In the genomic region with DNA sequence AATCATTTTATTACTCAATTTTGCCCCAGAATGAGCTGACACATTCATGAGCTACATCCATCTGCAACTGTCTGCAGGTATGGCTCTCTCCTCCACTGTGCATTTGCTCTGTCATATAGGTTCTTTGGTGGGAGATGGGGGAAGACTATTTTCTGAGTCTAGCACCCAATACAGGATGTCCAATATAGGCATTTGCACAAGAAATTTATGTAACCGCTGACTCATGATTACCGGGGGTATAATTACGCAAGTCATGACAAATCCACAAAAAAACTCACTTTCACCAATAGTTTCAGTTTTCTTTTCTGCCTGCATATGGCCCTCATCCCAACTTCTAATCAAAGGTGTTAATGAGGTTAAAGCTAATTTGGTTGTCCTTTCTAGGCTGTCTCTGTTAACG, we compare ENCODE assay signal across 13 cellular contexts. TPM values are rescaled to one million over a fixed set of nuclear protein-coding genes. Genes with fewer than 3 reads are reported as not detected.
A peak's percentile ranks its signal among the peaks of the same experiment; 100 is the strongest.
DNase-seq lines count a peak whose midpoint lies in the region; ATAC-seq, FAIRE-seq and TF ChIP-seq lines count a peak whose summit lies in the region.
"Had no signal": no experiment of that assay in that cellular context is flagged by ENCODE, and none has a peak within 500 bp of the region (broad histone marks: within the 10 kb centered on the region; RNA-seq: fewer than 3 reads in every experiment).

No MANE protein-coding gene starts in this region.

- H3K4me1 ChIP-seq in foreskin keratinocyte = peaks cover 18% of the 10 kb centered on the region
- H3K4me1 ChIP-seq: upper lobe of right lung had no signal

- no peak for FAIRE-seq in HTR-8/SVneo (lab: Jason Lieb, UNC)

- peak; percentile 19 for ATAC-seq in foreskin keratinocyte
- ATAC-seq: upper lobe of right lung had no signal

- TF ChIP-seq CTCF in AG09309 (IDR thresholded peaks at IDR 0.05; ENCODE audit: control insufficient read depth, insufficient read depth, low read depth, low read length, missing control alignments) (no peak), foreskin keratinocyte (conservative IDR thresholded peaks at IDR 0.05) (no peak)

- no peak overlapping the region for H3K4me3 ChIP-seq in AG09309 (ENCODE audit: control insufficient read depth, low read depth, low read length)
- H3K4me3 ChIP-seq: upper lobe of right lung had no signal

- DNase-seq in AG09309 (ENCODE audit: low read depth) (peak; percentile 46), HTR-8/SVneo (ENCODE audit: insufficient read length, low spot score) (peak; percentile 19), SIG-M5 (lab: John Stamatoyannopoulos, UW) (peak; percentile 90), foreskin keratinocyte (peak in 1 of 2 donors; percentile 80), DMS 273 (lab: John Stamatoyannopoulos, UW; ENCODE audit: unreplicated experiment) (no peak), medulla oblongata (ENCODE audit: extremely low spot score) (no peak), COLO829 (ENCODE audit: low spot score) (no peak)
- DNase-seq in activated CD4-positive, CD25-positive, alpha-beta regulatory T cell (lab: John Stamatoyannopoulos, UW) = no peak
- DNase-seq: amniotic stem cell; effector CD8-positive, alpha-beta T cell; NCI-H82; upper lobe of right lung had no signal

- peak overlapping the region; percentile 69 for H3K27ac ChIP-seq in foreskin keratinocyte
- H3K27ac ChIP-seq: upper lobe of right lung had no signal

- no peaks in the 10 kb centered on the region for H3K27me3 ChIP-seq in foreskin keratinocyte
- H3K27me3 ChIP-seq: upper lobe of right lung had no signal

RNA-seq across cellular contexts. Expression of a gene that starts 17.5 kb away (rescaled TPM):
- 0.07 and 0.14 TPM in 2 replicates for total RNA-seq in foreskin keratinocyte
- polyA plus RNA-seq in foreskin keratinocyte = 0.11 and 0.18 TPM in 2 replicates
- total RNA-seq: skeletal muscle tissue, upper lobe of right lung had no signal

RNA-seq across cellular contexts. Expression of a gene that starts 20.0 kb away (rescaled TPM):
- 1.0 and 1.3 TPM in 2 replicates for total RNA-seq in foreskin keratinocyte
- 1.1 and 1.3 TPM in 2 replicates for polyA plus RNA-seq in foreskin keratinocyte
- total RNA-seq: skeletal muscle tissue had no signal

RNA-seq across cellular contexts. Expression of a gene that starts 45.3 kb away (rescaled TPM):
- 462 and 520 TPM in 2 replicates for total RNA-seq in foreskin keratinocyte
- polyA plus RNA-seq in foreskin keratinocyte = 928 and 982 TPM in 2 replicates

RNA-seq across cellular contexts. Expression of a gene that starts 53.3 kb away (rescaled TPM):
- total RNA-seq in foreskin keratinocyte = not detected in 2 replicates
- not detected in 2 replicates for polyA plus RNA-seq in foreskin keratinocyte

Comparison
In these comparisons a context has a peak if more than half of its experiments do, and no peak if none do; other contexts are left out.
1. DNase-seq: peak in AG09309 (single experiment), HTR-8/SVneo (single experiment) and SIG-M5 (single experiment); none in DMS 273 (single experiment), activated CD4-positive, CD25-positive, alpha-beta regulatory T cell (0 of 4), medulla oblongata (single experiment) and COLO829 (single experiment).